In the genomic region with DNA sequence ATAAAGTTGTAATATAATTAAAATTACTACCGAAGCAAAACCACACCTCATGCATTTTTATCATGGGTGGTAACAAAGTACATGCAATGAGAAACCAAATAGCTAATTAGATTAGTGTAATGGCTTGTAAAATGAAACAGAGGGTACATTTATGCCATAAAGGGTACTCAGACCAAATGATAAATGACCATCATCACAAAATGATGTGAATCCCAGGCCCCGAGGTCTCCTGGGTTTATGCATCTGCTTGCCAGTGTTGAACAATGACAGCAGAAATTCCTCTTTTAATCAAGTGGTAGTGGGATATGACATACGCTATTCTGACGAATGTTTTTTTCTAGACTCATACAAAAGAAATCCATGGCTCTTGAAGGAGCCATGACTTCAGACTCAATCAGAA, we compare ENCODE assay signal across 7 cellular contexts.
"Had no signal": no experiment of that assay in that cellular context is flagged by ENCODE, and none has a peak within 500 bp of the region (broad histone marks: within the 10 kb centered on the region; RNA-seq: fewer than 3 reads in every experiment).

No MANE protein-coding gene starts in this region.

- H3K9me3 Mint-ChIP-seq: IgD-negative memory B cell had no signal

- H3K4me3 ChIP-seq: K562 had no signal

- H3K4me1 Mint-ChIP-seq: IgD-negative memory B cell had no signal

- DNase-seq: IMR-90, KBM-7, KG1 had no signal

- H3K27ac Mint-ChIP-seq: IgD-negative memory B cell had no signal

- H3K4me3 Mint-ChIP-seq: IgD-negative memory B cell had no signal

- H3K27ac ChIP-seq: HL-60 had no signal

- H3K36me3 Mint-ChIP-seq: IgD-negative memory B cell had no signal

- ATAC-seq: HepG2, K562 had no signal
